ENCODE assay signal across 23 cellular contexts in the genomic region with DNA sequence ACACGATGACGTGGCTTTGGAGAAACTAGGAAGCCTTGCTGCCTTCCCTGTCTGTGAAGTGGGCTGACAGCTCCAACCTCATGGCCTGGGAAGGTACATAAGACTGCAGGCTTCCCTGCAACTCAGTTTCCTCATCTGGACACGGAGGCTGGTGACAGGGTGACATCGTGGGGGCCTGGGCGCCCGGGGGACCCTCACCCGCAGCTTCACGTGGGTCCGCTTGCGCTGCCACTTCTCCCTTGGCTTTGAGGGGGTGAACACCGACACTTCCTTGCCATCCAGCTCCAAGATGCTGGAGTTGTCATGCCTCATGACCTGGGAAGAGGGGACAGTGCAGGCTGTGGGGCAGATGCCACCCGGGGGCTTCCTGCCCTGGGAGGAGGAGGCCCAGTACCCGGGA.
"Had no signal": no experiment of that assay in that cellular context is flagged by ENCODE, and none has a peak within 500 bp of the region (broad histone marks: within the 10 kb centered on the region; RNA-seq: fewer than 3 reads in every experiment).

No MANE protein-coding gene starts in this region.

- H3K36me3 ChIP-seq: colonic mucosa had no signal

- H3K9me3 ChIP-seq: colonic mucosa, esophagus muscularis mucosa, gastroesophageal sphincter, heart left ventricle, left lung, lower lobe of right lung, mucosa of descending colon had no signal

- H3K36me3 Mint-ChIP-seq: mesothelial cell of epicardium had no signal

- H3K9me3 Mint-ChIP-seq: immature natural killer cell, mesothelial cell of epicardium had no signal

- H3K4me2 ChIP-seq: hepatocyte had no signal

- ATAC-seq: foreskin keratinocyte, gastroesophageal sphincter, heart left ventricle, left cardiac atrium, left lung, left ventricle myocardium superior, lower lobe of right lung, mucosa of descending colon had no signal

- H3K4me3 Mint-ChIP-seq: immature natural killer cell, mesothelial cell of epicardium had no signal

- DNase-seq: colonic mucosa; cortex of kidney; dermis blood vessel endothelial cell; dorsolateral prefrontal cortex; effector CD4-positive, alpha-beta T cell; effector memory CD4-positive, alpha-beta T cell; foreskin keratinocyte; hypothalamus; immature natural killer cell; islet precursor cell; left cardiac atrium; left lung; left ventricle myocardium superior; lower lobe of right lung; mesenchymal stem cell; mucosa of descending colon had no signal

- H3K27ac ChIP-seq: colonic mucosa, esophagus muscularis mucosa, foreskin keratinocyte, gastroesophageal sphincter, heart left ventricle, hepatocyte, left lung, lower lobe of right lung had no signal

- H3K4me3 ChIP-seq: colonic mucosa, dorsolateral prefrontal cortex, esophagus muscularis mucosa, gastroesophageal sphincter, heart left ventricle, hepatocyte, left lung, lower lobe of right lung, mucosa of descending colon had no signal

- H2AFZ ChIP-seq: hepatocyte had no signal

- H3K27me3 ChIP-seq: colonic mucosa, dorsolateral prefrontal cortex, esophagus muscularis mucosa, foreskin keratinocyte, gastroesophageal sphincter, heart left ventricle, hepatocyte, left lung had no signal

- FAIRE-seq: endothelial cell of umbilical vein, frontal cortex had no signal

- H3K27ac Mint-ChIP-seq: mesothelial cell of epicardium had no signal

- H3K4me1 ChIP-seq: colonic mucosa, foreskin keratinocyte had no signal
